ENCODE assay signal across 1 cellular context in the genomic region with DNA sequence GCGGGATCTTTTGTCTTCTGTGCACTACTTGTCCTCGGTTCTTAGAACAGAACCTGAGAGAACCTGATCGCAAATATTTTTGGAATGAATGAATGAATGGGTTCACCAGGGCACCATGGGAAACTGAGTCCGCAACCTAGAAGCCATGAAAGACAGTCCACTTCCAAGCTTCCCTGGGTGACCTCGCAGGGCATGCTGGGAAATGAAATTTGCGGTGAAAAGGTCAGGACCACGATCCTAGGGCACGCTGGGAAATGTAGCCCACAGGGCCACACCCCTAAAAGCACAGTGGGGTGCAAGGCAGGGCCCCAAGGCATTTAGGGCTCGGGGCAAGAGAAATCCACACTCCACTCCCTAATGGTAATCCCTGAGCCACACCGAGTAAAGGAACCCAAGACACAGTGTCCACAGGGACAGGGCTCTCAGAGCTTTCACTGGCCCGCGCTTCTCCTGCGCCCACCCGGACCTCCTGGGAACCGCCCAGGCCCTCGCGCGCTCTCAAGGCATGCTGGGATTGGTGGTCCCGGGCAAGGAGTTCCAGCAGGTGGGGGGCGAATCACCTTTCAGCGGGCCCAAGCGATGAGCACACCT.
TF ChIP-seq lines count a peak whose summit lies in the region.

No MANE protein-coding gene starts in this region.

TF ChIP-seq in H1, 55 proteins besides CTCF, POLR2A, EP300 and RAD21:
- TF ChIP-seq RBBP5 (IDR thresholded peaks at IDR 0.05; ENCODE audit: borderline replicate concordance, low read depth, low read length) (0 out of 2 replicates have a peak, but pooled peaks have one; percentile 20), TEAD4 (IDR thresholded peaks at IDR 0.05; ENCODE audit: low read depth, low read length) (peak; percentile 42; the same call in 1 of the 2 replicates), BACH1 (IDR thresholded peaks at IDR 0.05; ENCODE audit: low read length) (peak; percentile 66; the same call in 1 of the 2 replicates), KDM4A (IDR thresholded peaks at IDR 0.05; ENCODE audit: low read depth, low read length, severe bottlenecking) (peak; percentile 88), SIX5 (IDR thresholded peaks at IDR 0.05; ENCODE audit: low read depth, low read length) (peak; percentile 66), HDAC2 (IDR thresholded peaks at IDR 0.05; ENCODE audit: borderline replicate concordance in 1 of 2, low read depth in 2 of 2, low read length in 2 of 2) (0 out of 4 replicates have a peak, but pooled peaks of 1 of the 2 experiments have one; percentile 30), SP1 (IDR thresholded peaks at IDR 0.05; ENCODE audit: low read depth, low read length) (no peak), SIN3A (conservative IDR thresholded peaks at IDR 0.05 in 1 of 2, IDR thresholded peaks at IDR 0.05 in 1 of 2; ENCODE audit: low read depth in 1 of 2, low read length in 2 of 2) (peak; percentile 38 to 59; a peak in 2 of 4 replicates), TAF1 (IDR thresholded peaks at IDR 0.05; ENCODE audit: low read depth, low read length) (peak; percentile 47; the same call in 1 of the 2 replicates), GABPA (IDR thresholded peaks at IDR 0.05; ENCODE audit: borderline replicate concordance, insufficient read depth, low read length) (no peak), CBX8 (IDR thresholded peaks at IDR 0.05; ENCODE audit: borderline replicate concordance, low read depth, low read length) (no peak), CREB1 (IDR thresholded peaks at IDR 0.05) (no peak; the same call in none of the 2 replicates), RXRA (IDR thresholded peaks at IDR 0.05; ENCODE audit: insufficient read depth, low read depth, low read length) (0 out of 2 replicates have a peak, but pooled peaks have one; percentile 88), YY1 (IDR thresholded peaks at IDR 0.05; ENCODE audit: low read depth, low read length) (peak; percentile 80; the same call in 1 of the 2 replicates), PHF8 (conservative IDR thresholded peaks at IDR 0.05; ENCODE audit: low read depth, low read length) (peak; percentile 54; the same call in 1 of the 2 replicates), SP4 (IDR thresholded peaks at IDR 0.05; ENCODE audit: low read length) (no peak)
- TF ChIP-seq, protein P1, sequence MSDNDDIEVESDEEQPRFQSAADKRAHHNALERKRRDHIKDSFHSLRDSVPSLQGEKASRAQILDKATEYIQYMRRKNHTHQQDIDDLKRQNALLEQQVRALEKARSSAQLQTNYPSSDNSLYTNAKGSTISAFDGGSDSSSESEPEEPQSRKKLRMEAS (IDR thresholded peaks at IDR 0.05): peak; percentile 59
- TF ChIP-seq, protein P2, sequence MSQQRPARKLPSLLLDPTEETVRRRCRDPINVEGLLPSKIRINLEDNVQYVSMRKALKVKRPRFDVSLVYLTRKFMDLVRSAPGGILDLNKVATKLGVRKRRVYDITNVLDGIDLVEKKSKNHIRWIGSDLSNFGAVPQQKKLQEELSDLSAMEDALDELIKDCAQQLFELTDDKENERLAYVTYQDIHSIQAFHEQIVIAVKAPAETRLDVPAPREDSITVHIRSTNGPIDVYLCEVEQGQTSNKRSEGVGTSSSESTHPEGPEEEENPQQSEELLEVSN (IDR thresholded peaks at IDR 0.05): 0 out of 2 replicates have a peak, but pooled peaks have one; percentile 25
